In genomic region chr7:102498321-102498720, GRCh38 we compare ENCODE assay signal across 7 cellular contexts. TPM values are rescaled to one million over a fixed set of nuclear protein-coding genes. Genes with fewer than 3 reads are reported as not detected.
DNase-seq lines count a peak whose midpoint lies in the region; ATAC-seq, FAIRE-seq and TF ChIP-seq lines count a peak whose summit lies in the region.
"Not testable (repeated sequence)": the region's sequence is repeated elsewhere in the genome, so short reads cannot be mapped to it uniquely, and the experiment has no call there.

No MANE protein-coding gene starts in this region.

- not testable (repeated sequence) for TF ChIP-seq POLR2A in sigmoid colon (IDR thresholded peaks at IDR 0.05)

- not testable (repeated sequence) for H3K27ac ChIP-seq in kidney (ENCODE audit: low read depth in 2 of 2, low read length in 2 of 2); lower lobe of right lung; sigmoid colon; upper lobe of right lung

- H3K36me3 ChIP-seq in kidney (ENCODE audit: control insufficient read depth in 1 of 2, insufficient read depth in 2 of 2, low read length in 2 of 2); lower lobe of right lung; sigmoid colon; upper lobe of right lung: not testable (repeated sequence)

- 95 to 97% methylated on average over 11 of the region's 16 CpGs for WGBS in sigmoid colon, 2 donors

- not testable (repeated sequence) for TF ChIP-seq CTCF in kidney (IDR thresholded peaks at IDR 0.05; ENCODE audit: borderline replicate concordance, extremely low read depth, insufficient read depth); lower lobe of right lung (IDR thresholded peaks at IDR 0.05); sigmoid colon (IDR thresholded peaks at IDR 0.05); upper lobe of right lung (IDR thresholded peaks at IDR 0.05)

- H3K9ac ChIP-seq in kidney (ENCODE audit: low read length in 2 of 2): not testable (repeated sequence)

- TF ChIP-seq EP300 in sigmoid colon (IDR thresholded peaks at IDR 0.05): not testable (repeated sequence)

- H3K4me1 ChIP-seq in kidney (ENCODE audit: control insufficient read depth in 1 of 2, insufficient read depth in 1 of 2, low read depth in 1 of 2, low read length in 2 of 2); lower lobe of right lung; sigmoid colon; upper lobe of right lung: not testable (repeated sequence)

- FAIRE-seq in kidney (lab: Jason Lieb, UNC): not testable (repeated sequence)

- H3K4me3 ChIP-seq in kidney (ENCODE audit: low read length in 2 of 2); lower lobe of right lung; sigmoid colon; upper lobe of right lung: not testable (repeated sequence)

- H3K27me3 ChIP-seq in lower lobe of right lung (ENCODE audit: low read depth); sigmoid colon; upper lobe of right lung: not testable (repeated sequence)

- intact Hi-C loops in Right ventricle myocardium inferior (cut with DNase I); left ventricle myocardium superior (cut with micrococcal nuclease); kidney (cut with DNase I); lower lobe of right lung (cut with DNase I); sigmoid colon (cut with DNase I); upper lobe of right lung (cut with DNase I): not testable (repeated sequence)

- not testable (repeated sequence) for ATAC-seq in Right ventricle myocardium inferior, left ventricle myocardium superior, lower lobe of right lung, upper lobe of right lung

- H3K9me3 ChIP-seq in kidney (ENCODE audit: control insufficient read depth in 1 of 2, low read length in 2 of 2); lower lobe of right lung; sigmoid colon; upper lobe of right lung: not testable (repeated sequence)

- DNase-seq in activated CD4-positive, CD25-positive, alpha-beta regulatory T cell treated with anti-CD3 and anti-CD28 coated beads, Interleukin-2, amount 50 U/mL, for 72 hours: peak; percentile 25
- DNase-seq in Right ventricle myocardium inferior (ENCODE audit: missing footprints) (peak; percentile 37), left ventricle myocardium superior (peak; percentile 29), kidney (peak; percentile 46), lower lobe of right lung (peak; percentile 48), sigmoid colon (peak; percentile 55), upper lobe of right lung (peak; percentile 63)

RNA-seq across cellular contexts. Expression of gene RASA4B, which starts 19.3 kb away (rescaled TPM):
- 7.8 TPM for total RNA-seq in Right ventricle myocardium inferior
- total RNA-seq in left ventricle myocardium superior: 7.5 TPM
- total RNA-seq in kidney: 22.5 TPM
- polyA plus RNA-seq in kidney (ENCODE audit: insufficient read depth, low read depth, low replicate concordance): 24.0 TPM
- 22.6 TPM for total RNA-seq in lower lobe of right lung
- total RNA-seq in sigmoid colon: 10 to 100 TPM in 2 of 4 donors, 1 to 10 TPM in 2; 2.5 to 39.1 (median 12.9) TPM
- polyA plus RNA-seq in sigmoid colon: 10 to 100 TPM; 11.4 to 24.4 (median 16.6) TPM
- 30.0 TPM for total RNA-seq in upper lobe of right lung

RNA-seq across cellular contexts. Expression of gene POLR2J, which starts 19.6 kb away (rescaled TPM):
- total RNA-seq in Right ventricle myocardium inferior (49.0 TPM), left ventricle myocardium superior (49.6 TPM), kidney (42.0 TPM), lower lobe of right lung (37.9 TPM), sigmoid colon (10 to 100 TPM in 3 of 4 donors, 1 to 10 TPM in 1; 9.9 to 29.3 (median 20.5) TPM), upper lobe of right lung (35.0 TPM)
- polyA plus RNA-seq in kidney (ENCODE audit: insufficient read depth, low read depth, low replicate concordance) (117 TPM), sigmoid colon (100 to 1,000 TPM in 2 of 3 donors, 10 to 100 TPM in 1; 75.1 to 190 (median 166) TPM)

RNA-seq across cellular contexts. Expression of gene LRWD1, which starts 33.5 kb away (rescaled TPM):
- total RNA-seq in Right ventricle myocardium inferior: 10.0 TPM
- 10.4 TPM for total RNA-seq in left ventricle myocardium superior
- 14.1 TPM for total RNA-seq in kidney
- polyA plus RNA-seq in kidney (ENCODE audit: insufficient read depth, low read depth, low replicate concordance): 14.0 TPM
- 19.2 TPM for total RNA-seq in lower lobe of right lung
- total RNA-seq in sigmoid colon: 10 to 100 TPM in 1 of 4 donors, 1 to 10 TPM in 3; 7.2 to 19.4 (median 8.8) TPM
- 10 to 100 TPM; 13.4 to 18.8 (median 16.2) TPM for polyA plus RNA-seq in sigmoid colon
- total RNA-seq in upper lobe of right lung: 15.7 TPM

RNA-seq across cellular contexts. Expression of gene ALKBH4, which starts 33.7 kb away (rescaled TPM):
- total RNA-seq in Right ventricle myocardium inferior (5.8 TPM), left ventricle myocardium superior (4.5 TPM), kidney (14.0 TPM), lower lobe of right lung (10.6 TPM), sigmoid colon (10 to 100 TPM in 3 of 4 donors, 1 to 10 TPM in 1; 8.0 to 26.7 (median 15.5) TPM), upper lobe of right lung (7.4 TPM)
- polyA plus RNA-seq in kidney (ENCODE audit: insufficient read depth, low read depth, low replicate concordance) (15.4 TPM), sigmoid colon (10 to 100 TPM in 2 of 3 donors, 1 to 10 TPM in 1; 9.2 to 10.2 (median 10.2) TPM)

RNA-seq across cellular contexts. Expression of gene UPK3BL2, which starts 45.2 kb away (rescaled TPM):
- total RNA-seq in Right ventricle myocardium inferior: 2.8 TPM
- total RNA-seq in left ventricle myocardium superior: 2.9 TPM
- 21.6 TPM for total RNA-seq in kidney
- 6.8 TPM for polyA plus RNA-seq in kidney (ENCODE audit: insufficient read depth, low read depth, low replicate concordance)
- total RNA-seq in lower lobe of right lung: 26.9 TPM
- 10 to 100 TPM in 1 of 4 donors, 1 to 10 TPM in 2, under 1 TPM in 1; 0.99 to 10.9 (median 3.4) TPM for total RNA-seq in sigmoid colon
- polyA plus RNA-seq in sigmoid colon: 10 to 100 TPM in 1 of 3 donors, not detected in 2; 14.2 TPM
- 19.3 TPM for total RNA-seq in upper lobe of right lung
